Comparison of ENCODE assay signal across 1 cellular context in genomic region chr11:7663531-7663930, GRCh38.
A peak's percentile ranks its signal among the peaks of the same experiment; 100 is the strongest.
TF ChIP-seq lines count a peak whose summit lies in the region.
"Not testable (repeated sequence)": the region's sequence is repeated elsewhere in the genome, so short reads cannot be mapped to it uniquely, and the experiment has no call there.

No MANE protein-coding gene starts in this region.

TF ChIP-seq in HepG2, 621 proteins besides CTCF, POLR2A, EP300 and RAD21 (continued from another document):
- not testable (repeated sequence) for TF ChIP-seq FOXA1 (IDR thresholded peaks at IDR 0.05)
- TF ChIP-seq FOXA1 (CRISPR knock-in tag; IDR thresholded peaks at IDR 0.05) = peak; percentile 73
- TF ChIP-seq FOXP4 (CRISPR knock-in tag; IDR thresholded peaks at IDR 0.05) = 0 out of 2 replicates have a peak, but pooled peaks have one; percentile 28
- peak; percentile 59 for TF ChIP-seq HOXA3 (CRISPR knock-in tag; IDR thresholded peaks at IDR 0.05)
